In the genomic region with DNA sequence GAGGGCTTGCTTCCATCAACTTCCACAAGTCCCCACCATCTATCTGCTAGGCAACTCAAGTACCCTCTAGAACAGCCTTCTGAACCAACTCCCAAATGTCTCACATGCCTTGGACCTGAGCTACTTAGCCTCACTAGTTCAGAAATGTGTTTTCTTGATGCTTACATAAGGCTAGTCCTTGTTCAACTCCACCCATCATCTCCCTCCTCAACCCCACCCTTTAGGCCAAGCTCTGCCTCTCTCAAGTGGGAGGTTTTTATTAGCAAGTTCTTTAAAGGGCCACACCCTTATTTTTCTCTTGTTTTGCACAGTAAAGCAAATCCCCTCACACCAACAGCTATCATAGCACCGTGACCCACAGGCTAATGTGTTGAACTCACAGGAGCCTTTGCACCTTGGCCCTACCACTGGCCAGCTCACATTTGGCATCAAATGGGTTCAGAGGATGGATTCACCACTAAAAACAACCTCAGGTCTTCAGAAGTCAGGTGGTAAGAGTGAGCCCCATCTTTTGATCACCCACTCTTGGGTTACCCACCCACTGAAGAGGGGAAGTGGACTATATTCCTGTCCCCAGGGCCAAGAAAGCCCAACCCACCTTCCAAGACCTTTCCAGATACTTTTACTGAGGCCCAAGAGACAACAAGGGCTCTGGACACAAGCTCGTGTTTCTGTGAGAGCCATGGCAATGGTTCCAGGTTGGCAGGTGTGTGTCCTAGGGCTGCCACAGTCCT, we compare ENCODE assay signal across 15 cellular contexts. TPM values are rescaled to one million over a fixed set of nuclear protein-coding genes. Genes with fewer than 3 reads are reported as not detected.
DNase-seq lines count a peak whose midpoint lies in the region; ATAC-seq and TF ChIP-seq lines count a peak whose summit lies in the region.
"Had no signal": no experiment of that assay in that cellular context is flagged by ENCODE, and none has a peak within 500 bp of the region (broad histone marks: within the 10 kb centered on the region; RNA-seq: fewer than 3 reads in every experiment).

No MANE protein-coding gene starts in this region.

- H3K9me3 Mint-ChIP-seq in immature natural killer cell: no peaks in the 10 kb centered on the region

- H3K9me3 ChIP-seq in left ventricle myocardium inferior (replicated peaks) (peaks cover 5% of the 10 kb centered on the region), stomach (no peaks in the 10 kb centered on the region), Karpas-422 (ENCODE audit: low read length) (no peaks in the 10 kb centered on the region)
- H3K9me3 ChIP-seq: thyroid gland had no signal

- no peak for TF ChIP-seq EP300 in stomach (IDR thresholded peaks at IDR 0.05)

- ATAC-seq in Right ventricle myocardium inferior: no peak

- no peak for TF ChIP-seq POLR2A in NB4 (IDR thresholded peaks at IDR 0.05; ENCODE audit: extremely low read depth, insufficient read length)
- TF ChIP-seq POLR2A in stomach (IDR thresholded peaks at IDR 0.05): no peak

- intact Hi-C loops in left ventricle myocardium inferior (cut with micrococcal nuclease) (no loop called here), Right ventricle myocardium inferior (cut with DNase I) (no loop called here), stomach (cut with DNase I; ENCODE audit: low total_unique reads) (no loop called here)

- H3K4me2 ChIP-seq in Karpas-422 (ENCODE audit: low read depth, low read length, poor library complexity, severe bottlenecking): no peak overlapping the region
- H3K4me2 ChIP-seq: PC-9 had no signal

- peaks cover 3 to 5% (median 4%) of the 10 kb centered on the region in 3 donors for H3K27me3 Mint-ChIP-seq in immature natural killer cell (ENCODE audit: low read depth in 3 of 3)

- H3K36me3 ChIP-seq in left ventricle myocardium inferior (no peaks in the 10 kb centered on the region), stomach (no peaks in the 10 kb centered on the region), Karpas-422 (ENCODE audit: insufficient read depth, low read length) (no peaks in the 10 kb centered on the region)
- H3K36me3 ChIP-seq: thyroid gland had no signal

- no peak overlapping the region for H3K4me3 ChIP-seq in left ventricle myocardium inferior
- H3K4me3 ChIP-seq in NB4 (ENCODE audit: low read depth, low read length): no peak overlapping the region
- H3K4me3 ChIP-seq in stomach: no peak overlapping the region
- H3K4me3 ChIP-seq in Karpas-422 (ENCODE audit: low read length): no peak overlapping the region
- H3K4me3 ChIP-seq: PC-9, thyroid gland had no signal

- no peak overlapping the region for H3K9ac ChIP-seq in Karpas-422 (ENCODE audit: low read length)

- H3K27me3 ChIP-seq in left ventricle myocardium inferior (ENCODE audit: low read depth): peaks cover 56% of the 10 kb centered on the region
- peaks cover 0 to 10% (median 0%) of the 10 kb centered on the region in 3 donors for H3K27me3 ChIP-seq in stomach
- H3K27me3 ChIP-seq in Karpas-422 (ENCODE audit: low read length): 0 out of 2 replicates have a peak, but pooled peaks cover 3% of the 10 kb centered on the region
- H3K27me3 ChIP-seq: thyroid gland had no signal

- H3K36me3 Mint-ChIP-seq in immature natural killer cell: peaks cover 18 to 34% (median 31%) of the 10 kb centered on the region in 3 donors

- H3K4me3 Mint-ChIP-seq in immature natural killer cell: peak overlapping the region; percentile 81 to 99 (median 89)

- H3K4me1 Mint-ChIP-seq in immature natural killer cell: peaks cover 97 to 100% of the 10 kb centered on the region in 2 donors

- WGBS in stomach, 5 donors: 58 to 70% (median 61%) methylated on average over 2 of the region's 2 CpGs

- peak overlapping the region; percentile 19 for H3K27ac ChIP-seq in left ventricle myocardium inferior (replicated peaks)
- peak overlapping the region in 3 of 5 donors; percentile 15 to 78 (median 65) for H3K27ac ChIP-seq in stomach
- no peak overlapping the region for H3K27ac ChIP-seq in Karpas-422 (ENCODE audit: low read length)
- H3K27ac ChIP-seq: PC-9, thyroid gland had no signal

- H3K27ac Mint-ChIP-seq in immature natural killer cell: peak overlapping the region; percentile 94 to 100 (median 98)

- H4K20me1 ChIP-seq in Karpas-422 (ENCODE audit: insufficient read depth, low read depth, low read length): no peaks in the 10 kb centered on the region

- DNase-seq in left ventricle myocardium inferior (no peak), Right ventricle myocardium inferior (ENCODE audit: missing footprints) (no peak), NB4 (ENCODE audit: low read depth) (peak; percentile 12), immature natural killer cell (peak in 1 of 3 donors; percentile 30), stomach (no peak), HPDE6-E6E7 (ENCODE audit: extremely low spot score) (no peak), Karpas-422 (no peak)
- DNase-seq in stimulated activated CD4-positive, alpha-beta T cell treated with anti-CD3 and anti-CD28 coated beads, Interleukin-4, amount 100 ng/mL, for 24 hours: no peak
- DNase-seq: activated T-cell treated with anti-CD3 and anti-CD28 coated beads for 4 hours; erythroblast; NCI-H1930; NCI-H526; PC-9; stimulated activated CD4-positive, alpha-beta T cell treated with anti-CD3 and anti-CD28 coated beads, Interleukin-1b, Interleukin-23, amount 100 ng/mL, for 48 hours; thyroid gland had no signal

- no peak overlapping the region for H2AFZ ChIP-seq in Karpas-422 (ENCODE audit: low read length)
- H2AFZ ChIP-seq: PC-9 had no signal

- no peaks in the 10 kb centered on the region for H3K79me2 ChIP-seq in Karpas-422 (ENCODE audit: low read length)

- no peak for TF ChIP-seq CTCF in left ventricle myocardium inferior (IDR thresholded peaks at IDR 0.05; ENCODE audit: borderline replicate concordance)
- no peak for TF ChIP-seq CTCF in NB4 (IDR thresholded peaks at IDR 0.05; ENCODE audit: low read depth, low read length)
- TF ChIP-seq CTCF in stomach (IDR thresholded peaks at IDR 0.05): no peak

- peaks cover 6% of the 10 kb centered on the region for H3K4me1 ChIP-seq in left ventricle myocardium inferior
- peaks cover 0 to 24% (median 0%) of the 10 kb centered on the region in 4 donors for H3K4me1 ChIP-seq in stomach
- no peaks in the 10 kb centered on the region for H3K4me1 ChIP-seq in Karpas-422 (ENCODE audit: low read length)
- H3K4me1 ChIP-seq: thyroid gland had no signal

- H3K9me2 ChIP-seq in Karpas-422 (replicated peaks; ENCODE audit: insufficient read depth, low read length): no peaks in the 10 kb centered on the region

RNA-seq across cellular contexts. Expression of gene PIK3R5, which starts 12.2 kb away (rescaled TPM):
- total RNA-seq in left ventricle myocardium inferior: 2.7 TPM
- 2.8 TPM for total RNA-seq in Right ventricle myocardium inferior
- 10 to 100 TPM; 26.7 to 90.9 (median 28.9) TPM for polyA plus RNA-seq in immature natural killer cell
- 10 to 100 TPM in 2 of 5 donors, 1 to 10 TPM in 2, not detected in 1; 5.1 to 29.8 (median 13.2) TPM for total RNA-seq in stomach
- polyA plus RNA-seq in stomach: 1 to 10 TPM in 2 of 3 donors, under 1 TPM in 1; 0.90 to 3.4 (median 2.9) TPM
- not detected in 2 replicates for total RNA-seq in Karpas-422 (2014; rRNA removed; shearing (Covaris generic); ENCODE audit: low replicate concordance)
- total RNA-seq: PC-9 had no signal
